Comparison of ENCODE assay signal across 10 cellular contexts in genomic region chr19:55173186-55173716, GRCh38. TPM values are rescaled to one million over a fixed set of nuclear protein-coding genes. Genes with fewer than 3 reads are reported as not detected.
DNase-seq lines count a peak whose midpoint lies in the region; ATAC-seq lines count a peak whose summit lies in the region.
"Had no signal": no experiment of that assay in that cellular context is flagged by ENCODE, and none has a peak within 500 bp of the region (broad histone marks: within the 10 kb centered on the region; RNA-seq: fewer than 3 reads in every experiment).

No MANE protein-coding gene starts in this region.

- no peaks in the 10 kb centered on the region for H3K4me1 ChIP-seq in ACC112 (ENCODE audit: control insufficient read depth, insufficient read depth, low read length, unreplicated experiment)
- peaks cover 8% of the 10 kb centered on the region for H3K4me1 ChIP-seq in ectodermal cell (ENCODE audit: control insufficient read depth, insufficient read depth, low read length)
- H3K4me1 ChIP-seq in muscle layer of duodenum (ENCODE audit: control insufficient read depth in 1 of 2, insufficient read depth in 2 of 2, low read length in 2 of 2), result peaks cover 0 to 18% of the 10 kb centered on the region in 2 donors

- peak overlapping the region; percentile 16 for H2AFZ ChIP-seq in ACC112 (ENCODE audit: low read length, unreplicated experiment)

- WGBS in ectodermal cell, 2 experiments, result 1% methylated on average over 32 of the region's 32 CpGs

- H3K36me3 ChIP-seq in ACC112 (ENCODE audit: insufficient read depth, low read length) (no peaks in the 10 kb centered on the region), MG63 (no peaks in the 10 kb centered on the region), ectodermal cell (ENCODE audit: control insufficient read depth, insufficient read depth, low read length) (no peaks in the 10 kb centered on the region), muscle layer of duodenum (ENCODE audit: control insufficient read depth in 1 of 2, insufficient read depth in 2 of 2, low read length in 2 of 2) (no peaks in the 10 kb centered on the region)

- DNase-seq in MG63, result no peak
- no peak for DNase-seq in cortex of kidney (lab: John Stamatoyannopoulos, UW)
- no peak for DNase-seq in NCI-H1417 treated with DMSO at 0.1 percent for 48 hours (lab: John Stamatoyannopoulos, UW)
- DNase-seq: NCI-H1092 treated with DMSO at 0.1 percent for 48 hours had no signal

- H3K27ac ChIP-seq in ACC112 (ENCODE audit: low read depth, low read length) (peak overlapping the region; percentile 38), ectodermal cell (ENCODE audit: insufficient read depth, low read depth, low read length, poor library complexity, severe bottlenecking) (no peak overlapping the region), muscle layer of duodenum (ENCODE audit: low read length) (no peak overlapping the region)

- no peaks in the 10 kb centered on the region for H3K79me2 ChIP-seq in ACC112 (ENCODE audit: control insufficient read depth, insufficient read depth, low read length, unreplicated experiment)

- ATAC-seq in GM21381 (IDR thresholded peaks at IDR 0.05; ENCODE audit: unreplicated experiment), result no peak
- no peak for ATAC-seq in HG03159 (IDR thresholded peaks at IDR 0.05; ENCODE audit: unreplicated experiment)

- no peaks in the 10 kb centered on the region for H3K9me3 ChIP-seq in MG63
- H3K9me3 ChIP-seq in ectodermal cell (ENCODE audit: control insufficient read depth, low read length), result no peaks in the 10 kb centered on the region
- no peaks in the 10 kb centered on the region for H3K9me3 ChIP-seq in muscle layer of duodenum (ENCODE audit: control insufficient read depth in 1 of 2, low read length in 2 of 2)

- peaks cover 3% of the 10 kb centered on the region; the same call in 1 of the 2 replicates for H3K27me3 ChIP-seq in ACC112 (ENCODE audit: insufficient read depth, low read length)
- no peaks in the 10 kb centered on the region; the same call in 1 of the 2 replicates for H3K27me3 ChIP-seq in MG63
- peaks cover 62% of the 10 kb centered on the region for H3K27me3 ChIP-seq in ectodermal cell (ENCODE audit: control insufficient read depth, insufficient read depth, low read length, poor library complexity, severe bottlenecking)
- peaks cover 65% of the 10 kb centered on the region for H3K27me3 ChIP-seq in muscle layer of duodenum (ENCODE audit: low read depth, low read length)

- H3K4me3 ChIP-seq in ACC112 (ENCODE audit: low read depth, low read length) (peak overlapping the region; percentile 82), MG63 (peak overlapping the region; percentile 62), ectodermal cell (ENCODE audit: insufficient read depth, low read depth, low read length) (peak overlapping the region; percentile 50), muscle layer of duodenum (ENCODE audit: low read depth in 1 of 2, low read length in 2 of 2) (peak overlapping the region; percentile 16 to 52)
- H3K4me3 ChIP-seq: lung had no signal

RNA-seq across cellular contexts. Expression of gene DNAAF3, which starts 6.8 kb away (rescaled TPM):
- total RNA-seq in MG63 (2014; rRNA removed; shearing (Covaris generic); ENCODE audit: low replicate concordance), result 2.7 TPM in 1 of 2 replicates, not detected in the other
- 11.4 TPM for polyA plus RNA-seq in ectodermal cell (2013, experiment 1 of 4)
- polyA plus RNA-seq in ectodermal cell (2013, experiment 2 of 4), result 10.9 TPM
- 10.8 TPM for polyA plus RNA-seq in ectodermal cell (2013, experiment 3 of 4)
- 11.1 TPM for polyA plus RNA-seq in ectodermal cell (2013, experiment 4 of 4)

RNA-seq across cellular contexts. Expression of gene SYT5, which starts 6.8 kb away (rescaled TPM):
- total RNA-seq in MG63 (2014; rRNA removed; shearing (Covaris generic); ENCODE audit: low replicate concordance), result not detected in 2 replicates
- polyA plus RNA-seq in ectodermal cell (2013, experiment 1 of 4), result 0.65 TPM
- 0.80 TPM for polyA plus RNA-seq in ectodermal cell (2013, experiment 2 of 4)
- polyA plus RNA-seq in ectodermal cell (2013, experiment 3 of 4), result 0.59 TPM
- polyA plus RNA-seq in ectodermal cell (2013, experiment 4 of 4), result 0.77 TPM

RNA-seq across cellular contexts. Expression of gene TNNI3, which starts 15.7 kb away (rescaled TPM):
- not detected in 2 replicates for total RNA-seq in MG63 (2014; rRNA removed; shearing (Covaris generic); ENCODE audit: low replicate concordance)
- 15.6 TPM for polyA plus RNA-seq in ectodermal cell (2013, experiment 1 of 4)
- polyA plus RNA-seq in ectodermal cell (2013, experiment 2 of 4), result 19.8 TPM
- polyA plus RNA-seq in ectodermal cell (2013, experiment 3 of 4), result 20.2 TPM
- 27.5 TPM for polyA plus RNA-seq in ectodermal cell (2013, experiment 4 of 4)

RNA-seq across cellular contexts. Expression of gene TNNT1, which starts 24.2 kb away (rescaled TPM):
- 1.7 TPM in 1 of 2 replicates, not detected in the other for total RNA-seq in MG63 (2014; rRNA removed; shearing (Covaris generic); ENCODE audit: low replicate concordance)
- polyA plus RNA-seq in ectodermal cell (2013, experiment 1 of 4), result 187 TPM
- 206 TPM for polyA plus RNA-seq in ectodermal cell (2013, experiment 2 of 4)
- 145 TPM for polyA plus RNA-seq in ectodermal cell (2013, experiment 3 of 4)
- polyA plus RNA-seq in ectodermal cell (2013, experiment 4 of 4), result 178 TPM

RNA-seq across cellular contexts. Expression of gene PTPRH, which starts 36.0 kb away (rescaled TPM):
- total RNA-seq in MG63 (2014; rRNA removed; shearing (Covaris generic); ENCODE audit: low replicate concordance), result 3.9 and 11.8 TPM in 2 replicates
- polyA plus RNA-seq in ectodermal cell (2013, experiment 1 of 4), result 0.33 TPM
- polyA plus RNA-seq in ectodermal cell (2013, experiment 2 of 4), result 0.57 TPM
- 0.64 TPM for polyA plus RNA-seq in ectodermal cell (2013, experiment 3 of 4)
- polyA plus RNA-seq in ectodermal cell (2013, experiment 4 of 4), result 1.1 TPM
